In the genomic region with DNA sequence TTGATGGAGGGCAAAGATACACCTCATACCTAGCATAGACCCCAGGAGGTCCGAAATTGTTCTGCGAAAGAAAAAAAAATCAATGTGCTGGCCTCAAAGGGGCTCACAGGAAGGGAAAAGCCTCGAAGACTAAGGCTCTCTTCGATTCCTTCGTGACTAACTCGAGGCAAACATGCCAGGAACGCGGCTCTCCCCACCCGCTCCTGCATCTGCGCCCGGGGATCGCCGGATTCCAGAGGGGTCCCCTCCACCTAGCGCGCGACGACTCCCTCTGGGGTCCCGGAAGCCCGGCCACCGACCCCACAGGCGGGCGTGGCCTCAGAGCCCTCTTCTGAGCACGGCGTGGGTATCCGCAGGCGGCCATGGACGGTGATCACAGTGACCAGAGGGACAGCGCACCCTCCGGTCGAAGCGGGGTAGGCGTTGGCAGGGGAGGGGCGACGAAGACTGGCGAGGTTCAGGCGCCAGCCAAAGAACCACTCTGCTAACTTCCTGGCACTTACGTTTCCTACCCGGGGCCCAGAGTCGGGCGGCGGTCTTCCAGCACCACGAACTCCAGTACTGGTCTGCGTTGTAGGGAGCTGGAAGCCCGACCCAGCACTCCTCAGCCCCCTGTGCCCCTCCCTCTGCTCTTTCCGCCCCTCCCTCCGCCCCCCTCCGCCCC, we compare ENCODE assay signal across 8 cellular contexts. TPM values are rescaled to one million over a fixed set of nuclear protein-coding genes. Genes with fewer than 3 reads are reported as not detected.
DNase-seq lines count a peak whose midpoint lies in the region; ATAC-seq and TF ChIP-seq lines count a peak whose summit lies in the region.

No MANE protein-coding gene starts in this region.

- DNase-seq in activated naive CD4-positive, alpha-beta T cell treated with anti-CD3 and anti-CD28 coated beads for 36 hours = peak; percentile 78
- DNase-seq in activated naive CD4-positive, alpha-beta T cell treated with anti-CD3 and anti-CD28 coated beads, Interleukin-2, amount 50 U/mL, for 16 hours = no peak
- DNase-seq in GOT3 (lab: John Stamatoyannopoulos, UW) (peak; percentile 86), SK-N-SH (peak; percentile 92), memory B cell (ENCODE audit: low spot score in 2 of 2) (peak in 1 of 2 donors; percentile 13), testis (no peak)
- no peak for DNase-seq in effector memory CD8-positive, alpha-beta T cell

- H3K9me3 ChIP-seq in SK-N-SH (no peaks in the 10 kb centered on the region), testis (no peaks in the 10 kb centered on the region)

- TF ChIP-seq RAD21 in Ishikawa (IDR thresholded peaks at IDR 0.05; ENCODE audit: low read depth) = no peak
- TF ChIP-seq RAD21 in SK-N-SH (IDR thresholded peaks at IDR 0.05; ENCODE audit: low read length) = no peak; the same call in 1 of the 2 replicates

- H3K27me3 ChIP-seq in SK-N-SH (ENCODE audit: insufficient read depth) (no peaks in the 10 kb centered on the region), testis (no peaks in the 10 kb centered on the region)

- H3K4me1 Mint-ChIP-seq in activated naive CD4-positive, alpha-beta T cell treated with anti-CD3 and anti-CD28 coated beads for 36 hours (ENCODE audit: low read depth) = peaks cover 41% of the 10 kb centered on the region
- H3K4me1 Mint-ChIP-seq in effector memory CD8-positive, alpha-beta T cell (ENCODE audit: low read depth in 2 of 2) = peaks cover 27 to 43% of the 10 kb centered on the region in 2 donors
- H3K4me1 Mint-ChIP-seq in memory B cell = peaks cover 26% of the 10 kb centered on the region

- no peak for TF ChIP-seq EP300 in Ishikawa (IDR thresholded peaks at IDR 0.05; ENCODE audit: borderline replicate concordance)
- TF ChIP-seq EP300 in SK-N-SH (IDR thresholded peaks at IDR 0.05; ENCODE audit: borderline replicate concordance in 1 of 2, low read depth in 1 of 2, low read length in 1 of 2) = no peak

- intact Hi-C loops in activated naive CD4-positive, alpha-beta T cell treated with anti-CD3 and anti-CD28 coated beads for 36 hours (cut with micrococcal nuclease) = loop anchor here (2.0 to 5.0 kb wide), 4 partner anchors 48 to 710 kb away; partner anchors contain the start of genes B2M, PATL2 and WDR76
- intact Hi-C loops in testis (cut with DNase I; ENCODE audit: low total_unique reads) = no loop called here

- peak overlapping the region; percentile 84 for H3K4me3 Mint-ChIP-seq in activated naive CD4-positive, alpha-beta T cell treated with anti-CD3 and anti-CD28 coated beads for 36 hours
- H3K4me3 Mint-ChIP-seq in effector memory CD8-positive, alpha-beta T cell = peak overlapping the region; percentile 93 to 94
- H3K4me3 Mint-ChIP-seq in memory B cell = peak overlapping the region; percentile 91

- peaks cover 11 to 30% of the 10 kb centered on the region in 2 experiments for H3K36me3 ChIP-seq in SK-N-SH (replicated peaks in 1 of 2; ENCODE audit: control insufficient read depth in 1 of 2, insufficient read depth in 2 of 2, low read length in 1 of 2)
- H3K36me3 ChIP-seq in testis (ENCODE audit: low read depth, missing control alignments) = no peaks in the 10 kb centered on the region

- peak overlapping the region; percentile 95 for H3K27ac Mint-ChIP-seq in activated naive CD4-positive, alpha-beta T cell treated with anti-CD3 and anti-CD28 coated beads for 36 hours
- H3K27ac Mint-ChIP-seq in effector memory CD8-positive, alpha-beta T cell = peak overlapping the region; percentile 93 to 96
- peak overlapping the region; percentile 98 for H3K27ac Mint-ChIP-seq in memory B cell

- peak; percentile 63 for ATAC-seq in effector memory CD8-positive, alpha-beta T cell (replicated peaks)
- ATAC-seq in memory B cell (ENCODE audit: low read depth) = peak; percentile 59

- peak overlapping the region; percentile 97 for H3K9ac ChIP-seq in SK-N-SH

- H3K9me2 ChIP-seq in SK-N-SH = no peaks in the 10 kb centered on the region

- H2AFZ ChIP-seq in SK-N-SH (ENCODE audit: low read depth) = peak overlapping the region; percentile 79

- peak overlapping the region; percentile 79 for H3K4me2 ChIP-seq in SK-N-SH

- WGBS in SK-N-SH (ENCODE audit: low lambda C conversion rate) = under 1% methylated on average over 30 of the region's 47 CpGs
- 0 to 1% methylated on average over 17 to 33 of the region's 47 CpGs for WGBS in testis, 2 donors

- H3K79me2 ChIP-seq in SK-N-SH (ENCODE audit: insufficient read depth) = peaks cover 56% of the 10 kb centered on the region

- H3F3A ChIP-seq in SK-N-SH (replicated peaks; ENCODE audit: insufficient read depth) = peaks cover 21% of the 10 kb centered on the region

- peak overlapping the region; percentile 61 to 71 for H3K4me3 ChIP-seq in SK-N-SH (ENCODE audit: low read depth in 2 of 2, low read length in 1 of 2)
- H3K4me3 ChIP-seq in testis = peak overlapping the region; percentile 85 to 99

- no peak for TF ChIP-seq POLR2A in testis (IDR thresholded peaks at IDR 0.05)

- H4K20me1 ChIP-seq in SK-N-SH (ENCODE audit: insufficient read depth) = peaks cover 18% of the 10 kb centered on the region

- H3K27ac ChIP-seq in SK-N-SH (ENCODE audit: low read depth in 2 of 2, low read length in 1 of 2) (peak overlapping the region; percentile 95 to 98), testis (peak overlapping the region; percentile 93 to 96)

- no peaks in the 10 kb centered on the region for H3K9me3 Mint-ChIP-seq in activated naive CD4-positive, alpha-beta T cell treated with anti-CD3 and anti-CD28 coated beads for 36 hours
- no peaks in the 10 kb centered on the region for H3K9me3 Mint-ChIP-seq in effector memory CD8-positive, alpha-beta T cell
- H3K9me3 Mint-ChIP-seq in memory B cell = no peaks in the 10 kb centered on the region

- H3K36me3 Mint-ChIP-seq in activated naive CD4-positive, alpha-beta T cell treated with anti-CD3 and anti-CD28 coated beads for 36 hours (ENCODE audit: low read depth) = peaks cover 30% of the 10 kb centered on the region
- H3K36me3 Mint-ChIP-seq in effector memory CD8-positive, alpha-beta T cell (ENCODE audit: insufficient read depth) = peaks cover 44% of the 10 kb centered on the region
- peaks cover 6% of the 10 kb centered on the region for H3K36me3 Mint-ChIP-seq in memory B cell

- POLR2A ChIA-PET in SK-N-SH (lab: Yijun Ruan, JAX) = interaction anchor here (0.6 to 1.9 kb wide), 6 partner anchors 8 to 127 kb away, joined by 3 to 27 read pairs (median 4); partner anchors contain the start of genes CTDSPL2 and SPG11

- peak; percentile 44 for TF ChIP-seq CTCF in SK-N-SH (IDR thresholded peaks at IDR 0.05)
- TF ChIP-seq CTCF in testis (IDR thresholded peaks at IDR 0.05) = peak in 2 of 3 experiments; percentile 44 to 49

- peaks cover 11 to 21% of the 10 kb centered on the region in 2 experiments for H3K4me1 ChIP-seq in SK-N-SH (ENCODE audit: control insufficient read depth in 1 of 2, insufficient read depth in 2 of 2, low read depth in 1 of 2, low read length in 1 of 2)
- peaks cover 10% of the 10 kb centered on the region for H3K4me1 ChIP-seq in testis

- CTCF ChIA-PET in activated naive CD4-positive, alpha-beta T cell treated with anti-CD3 and anti-CD28 coated beads for 36 hours (lab: Charles Lee) = interaction anchor here (1.5 kb wide), 1 partner anchor 10 kb away, joined by 6 read pairs; no protein-coding TSS in a partner anchor
- CTCF ChIA-PET in SK-N-SH (lab: Yijun Ruan, JAX) = interaction anchor here (0.5 to 1.6 kb wide), 5 partner anchors 9 to 318 kb away, joined by 3 to 10 read pairs (median 3); no protein-coding TSS in a partner anchor

- no peaks in the 10 kb centered on the region for H3K27me3 Mint-ChIP-seq in activated naive CD4-positive, alpha-beta T cell treated with anti-CD3 and anti-CD28 coated beads for 36 hours (ENCODE audit: low read depth)
- no peaks in the 10 kb centered on the region for H3K27me3 Mint-ChIP-seq in effector memory CD8-positive, alpha-beta T cell
- no peaks in the 10 kb centered on the region for H3K27me3 Mint-ChIP-seq in memory B cell

TF ChIP-seq in SK-N-SH, 30 proteins besides CTCF, POLR2A, EP300 and RAD21 (continues in another document):
- TF ChIP-seq, protein P1, sequence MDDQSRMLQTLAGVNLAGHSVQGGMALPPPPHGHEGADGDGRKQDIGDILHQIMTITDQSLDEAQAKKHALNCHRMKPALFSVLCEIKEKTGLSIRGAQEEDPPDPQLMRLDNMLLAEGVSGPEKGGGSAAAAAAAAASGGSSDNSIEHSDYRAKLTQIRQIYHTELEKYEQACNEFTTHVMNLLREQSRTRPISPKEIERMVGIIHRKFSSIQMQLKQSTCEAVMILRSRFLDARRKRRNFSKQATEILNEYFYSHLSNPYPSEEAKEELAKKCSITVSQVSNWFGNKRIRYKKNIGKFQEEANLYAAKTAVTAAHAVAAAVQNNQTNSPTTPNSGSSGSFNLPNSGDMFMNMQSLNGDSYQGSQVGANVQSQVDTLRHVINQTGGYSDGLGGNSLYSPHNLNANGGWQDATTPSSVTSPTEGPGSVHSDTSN (IDR thresholded peaks at IDR 0.05) = no peak
- TF ChIP-seq YY1 (IDR thresholded peaks at IDR 0.05; ENCODE audit: low read depth) = peak; percentile 81; the same call in 1 of the 2 replicates
- peak; percentile 84 for TF ChIP-seq TAF1 (IDR thresholded peaks at IDR 0.05; ENCODE audit: borderline replicate concordance, low read depth, low read length)
- TF ChIP-seq GABPA (IDR thresholded peaks at IDR 0.05; ENCODE audit: low read depth) = peak; percentile 14; the same call in 1 of the 2 replicates
- no peak; the same call in 1 of the 2 replicates for TF ChIP-seq FOSL2 (IDR thresholded peaks at IDR 0.05; ENCODE audit: borderline replicate concordance, low read depth)

RNA-seq across cellular contexts. Expression of gene EIF3J, which starts 0.5 kb away (rescaled TPM):
- total RNA-seq in activated naive CD4-positive, alpha-beta T cell treated with anti-CD3 and anti-CD28 coated beads for 36 hours = 10 to 100 TPM; 75.8 to 77.9 TPM
- polyA plus RNA-seq in SK-N-SH (2012; rRNA removed) (23.8 and 32.0 TPM in 2 replicates), testis (ENCODE audit: insufficient read depth, low read depth, low replicate concordance) (33.4 TPM)
- 35.5 and 45.4 TPM in 2 replicates for polyA plus RNA-seq in SK-N-SH (2012; cell fraction: cytosol; rRNA removed)
- polyA plus RNA-seq in SK-N-SH (2012; cell fraction: nucleus; rRNA removed) = 11.4 and 30.3 TPM in 2 replicates
- total RNA-seq in testis = 10 to 100 TPM; 60.3 to 65.6 TPM

Comparison
In these comparisons a context has a peak if more than half of its experiments do, and no peak if none do; other contexts are left out.
1. DNase-seq: peak in activated naive CD4-positive, alpha-beta T cell treated with anti-CD3 and anti-CD28 coated beads for 36 hours (single experiment), GOT3 (single experiment) and SK-N-SH (single experiment); none in activated naive CD4-positive, alpha-beta T cell treated with anti-CD3 and anti-CD28 coated beads, Interleukin-2, amount 50 U/mL, for 16 hours (single experiment), effector memory CD8-positive, alpha-beta T cell (0 of 3) and testis (single experiment).
2. Peak in every context shown above with its lines, with median percentiles within 50 percentile points of each other: H3K27ac Mint-ChIP-seq and H3K4me3 Mint-ChIP-seq.